1 cellular context compared by ENCODE assay signal in the genomic region with DNA sequence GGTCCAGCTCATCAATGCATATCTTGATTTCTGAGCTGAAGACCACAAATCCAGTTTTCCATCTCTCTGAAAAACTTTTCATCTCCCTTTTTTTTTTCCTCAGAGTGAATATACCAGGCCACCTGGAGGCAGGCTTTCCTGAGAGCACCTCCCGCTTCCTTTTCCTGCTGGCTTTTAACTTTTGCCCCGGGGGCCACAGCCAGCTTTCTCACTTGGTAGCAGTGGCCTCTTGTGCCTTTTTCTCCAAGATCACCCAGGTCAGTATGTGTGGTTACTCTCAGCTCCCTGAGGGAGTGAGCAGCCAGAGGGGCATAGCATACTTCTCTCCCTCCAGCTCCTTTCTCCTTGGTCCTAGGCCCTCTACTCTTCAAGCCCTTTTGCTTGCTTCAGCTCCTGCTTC.
TF ChIP-seq lines count a peak whose summit lies in the region.

A gene with protein sequence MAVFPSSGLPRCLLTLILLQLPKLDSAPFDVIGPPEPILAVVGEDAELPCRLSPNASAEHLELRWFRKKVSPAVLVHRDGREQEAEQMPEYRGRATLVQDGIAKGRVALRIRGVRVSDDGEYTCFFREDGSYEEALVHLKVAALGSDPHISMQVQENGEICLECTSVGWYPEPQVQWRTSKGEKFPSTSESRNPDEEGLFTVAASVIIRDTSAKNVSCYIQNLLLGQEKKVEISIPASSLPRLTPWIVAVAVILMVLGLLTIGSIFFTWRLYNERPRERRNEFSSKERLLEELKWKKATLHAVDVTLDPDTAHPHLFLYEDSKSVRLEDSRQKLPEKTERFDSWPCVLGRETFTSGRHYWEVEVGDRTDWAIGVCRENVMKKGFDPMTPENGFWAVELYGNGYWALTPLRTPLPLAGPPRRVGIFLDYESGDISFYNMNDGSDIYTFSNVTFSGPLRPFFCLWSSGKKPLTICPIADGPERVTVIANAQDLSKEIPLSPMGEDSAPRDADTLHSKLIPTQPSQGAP (plus strand): TSS at position 202 of the 400 bp plus-strand sequence. CDS start 984 bp downstream, outside the sequence.

TF ChIP-seq in WTC11, 78 proteins besides CTCF, POLR2A, EP300 and RAD21 (continued from another document):
- TF ChIP-seq, protein P1, sequence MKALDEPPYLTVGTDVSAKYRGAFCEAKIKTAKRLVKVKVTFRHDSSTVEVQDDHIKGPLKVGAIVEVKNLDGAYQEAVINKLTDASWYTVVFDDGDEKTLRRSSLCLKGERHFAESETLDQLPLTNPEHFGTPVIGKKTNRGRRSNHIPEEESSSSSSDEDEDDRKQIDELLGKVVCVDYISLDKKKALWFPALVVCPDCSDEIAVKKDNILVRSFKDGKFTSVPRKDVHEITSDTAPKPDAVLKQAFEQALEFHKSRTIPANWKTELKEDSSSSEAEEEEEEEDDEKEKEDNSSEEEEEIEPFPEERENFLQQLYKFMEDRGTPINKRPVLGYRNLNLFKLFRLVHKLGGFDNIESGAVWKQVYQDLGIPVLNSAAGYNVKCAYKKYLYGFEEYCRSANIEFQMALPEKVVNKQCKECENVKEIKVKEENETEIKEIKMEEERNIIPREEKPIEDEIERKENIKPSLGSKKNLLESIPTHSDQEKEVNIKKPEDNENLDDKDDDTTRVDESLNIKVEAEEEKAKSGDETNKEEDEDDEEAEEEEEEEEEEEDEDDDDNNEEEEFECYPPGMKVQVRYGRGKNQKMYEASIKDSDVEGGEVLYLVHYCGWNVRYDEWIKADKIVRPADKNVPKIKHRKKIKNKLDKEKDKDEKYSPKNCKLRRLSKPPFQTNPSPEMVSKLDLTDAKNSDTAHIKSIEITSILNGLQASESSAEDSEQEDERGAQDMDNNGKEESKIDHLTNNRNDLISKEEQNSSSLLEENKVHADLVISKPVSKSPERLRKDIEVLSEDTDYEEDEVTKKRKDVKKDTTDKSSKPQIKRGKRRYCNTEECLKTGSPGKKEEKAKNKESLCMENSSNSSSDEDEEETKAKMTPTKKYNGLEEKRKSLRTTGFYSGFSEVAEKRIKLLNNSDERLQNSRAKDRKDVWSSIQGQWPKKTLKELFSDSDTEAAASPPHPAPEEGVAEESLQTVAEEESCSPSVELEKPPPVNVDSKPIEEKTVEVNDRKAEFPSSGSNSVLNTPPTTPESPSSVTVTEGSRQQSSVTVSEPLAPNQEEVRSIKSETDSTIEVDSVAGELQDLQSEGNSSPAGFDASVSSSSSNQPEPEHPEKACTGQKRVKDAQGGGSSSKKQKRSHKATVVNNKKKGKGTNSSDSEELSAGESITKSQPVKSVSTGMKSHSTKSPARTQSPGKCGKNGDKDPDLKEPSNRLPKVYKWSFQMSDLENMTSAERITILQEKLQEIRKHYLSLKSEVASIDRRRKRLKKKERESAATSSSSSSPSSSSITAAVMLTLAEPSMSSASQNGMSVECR (CRISPR knock-in tag; IDR thresholded peaks at IDR 0.05; ENCODE audit: borderline replicate concordance): no peak
- TF ChIP-seq RORB (CRISPR knock-in tag; IDR thresholded peaks at IDR 0.05) (no peak), NR1H2 (CRISPR knock-in tag; IDR thresholded peaks at IDR 0.05) (no peak), CREM (CRISPR knock-in tag; IDR thresholded peaks at IDR 0.05) (no peak), ZBTB21 (CRISPR knock-in tag; IDR thresholded peaks at IDR 0.05; ENCODE audit: borderline replicate concordance) (no peak), ZNF121 (CRISPR knock-in tag; IDR thresholded peaks at IDR 0.05) (no peak), GABPB1 (CRISPR knock-in tag; IDR thresholded peaks at IDR 0.05) (no peak), TEAD1 (CRISPR knock-in tag; IDR thresholded peaks at IDR 0.05) (no peak), EMX1 (CRISPR knock-in tag; IDR thresholded peaks at IDR 0.05) (no peak), ZNF396 (CRISPR knock-in tag; IDR thresholded peaks at IDR 0.05; ENCODE audit: borderline replicate concordance) (no peak)
- TF ChIP-seq, protein P2, sequence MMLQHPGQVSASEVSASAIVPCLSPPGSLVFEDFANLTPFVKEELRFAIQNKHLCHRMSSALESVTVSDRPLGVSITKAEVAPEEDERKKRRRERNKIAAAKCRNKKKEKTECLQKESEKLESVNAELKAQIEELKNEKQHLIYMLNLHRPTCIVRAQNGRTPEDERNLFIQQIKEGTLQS (CRISPR knock-in tag; conservative IDR thresholded peaks at IDR 0.05): no peak
- TF ChIP-seq, protein P3, sequence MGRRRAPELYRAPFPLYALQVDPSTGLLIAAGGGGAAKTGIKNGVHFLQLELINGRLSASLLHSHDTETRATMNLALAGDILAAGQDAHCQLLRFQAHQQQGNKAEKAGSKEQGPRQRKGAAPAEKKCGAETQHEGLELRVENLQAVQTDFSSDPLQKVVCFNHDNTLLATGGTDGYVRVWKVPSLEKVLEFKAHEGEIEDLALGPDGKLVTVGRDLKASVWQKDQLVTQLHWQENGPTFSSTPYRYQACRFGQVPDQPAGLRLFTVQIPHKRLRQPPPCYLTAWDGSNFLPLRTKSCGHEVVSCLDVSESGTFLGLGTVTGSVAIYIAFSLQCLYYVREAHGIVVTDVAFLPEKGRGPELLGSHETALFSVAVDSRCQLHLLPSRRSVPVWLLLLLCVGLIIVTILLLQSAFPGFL (CRISPR knock-in tag; IDR thresholded peaks at IDR 0.05; ENCODE audit: borderline replicate concordance): no peak
- TF ChIP-seq, protein P4, sequence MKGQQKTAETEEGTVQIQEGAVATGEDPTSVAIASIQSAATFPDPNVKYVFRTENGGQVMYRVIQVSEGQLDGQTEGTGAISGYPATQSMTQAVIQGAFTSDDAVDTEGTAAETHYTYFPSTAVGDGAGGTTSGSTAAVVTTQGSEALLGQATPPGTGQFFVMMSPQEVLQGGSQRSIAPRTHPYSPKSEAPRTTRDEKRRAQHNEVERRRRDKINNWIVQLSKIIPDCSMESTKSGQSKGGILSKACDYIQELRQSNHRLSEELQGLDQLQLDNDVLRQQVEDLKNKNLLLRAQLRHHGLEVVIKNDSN (CRISPR knock-in tag; IDR thresholded peaks at IDR 0.05): no peak
- TF ChIP-seq, protein P5, sequence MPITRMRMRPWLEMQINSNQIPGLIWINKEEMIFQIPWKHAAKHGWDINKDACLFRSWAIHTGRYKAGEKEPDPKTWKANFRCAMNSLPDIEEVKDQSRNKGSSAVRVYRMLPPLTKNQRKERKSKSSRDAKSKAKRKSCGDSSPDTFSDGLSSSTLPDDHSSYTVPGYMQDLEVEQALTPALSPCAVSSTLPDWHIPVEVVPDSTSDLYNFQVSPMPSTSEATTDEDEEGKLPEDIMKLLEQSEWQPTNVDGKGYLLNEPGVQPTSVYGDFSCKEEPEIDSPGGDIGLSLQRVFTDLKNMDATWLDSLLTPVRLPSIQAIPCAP (CRISPR knock-in tag; IDR thresholded peaks at IDR 0.05): no peak
